ENCODE assay signal across 7 cellular contexts in the genomic region with DNA sequence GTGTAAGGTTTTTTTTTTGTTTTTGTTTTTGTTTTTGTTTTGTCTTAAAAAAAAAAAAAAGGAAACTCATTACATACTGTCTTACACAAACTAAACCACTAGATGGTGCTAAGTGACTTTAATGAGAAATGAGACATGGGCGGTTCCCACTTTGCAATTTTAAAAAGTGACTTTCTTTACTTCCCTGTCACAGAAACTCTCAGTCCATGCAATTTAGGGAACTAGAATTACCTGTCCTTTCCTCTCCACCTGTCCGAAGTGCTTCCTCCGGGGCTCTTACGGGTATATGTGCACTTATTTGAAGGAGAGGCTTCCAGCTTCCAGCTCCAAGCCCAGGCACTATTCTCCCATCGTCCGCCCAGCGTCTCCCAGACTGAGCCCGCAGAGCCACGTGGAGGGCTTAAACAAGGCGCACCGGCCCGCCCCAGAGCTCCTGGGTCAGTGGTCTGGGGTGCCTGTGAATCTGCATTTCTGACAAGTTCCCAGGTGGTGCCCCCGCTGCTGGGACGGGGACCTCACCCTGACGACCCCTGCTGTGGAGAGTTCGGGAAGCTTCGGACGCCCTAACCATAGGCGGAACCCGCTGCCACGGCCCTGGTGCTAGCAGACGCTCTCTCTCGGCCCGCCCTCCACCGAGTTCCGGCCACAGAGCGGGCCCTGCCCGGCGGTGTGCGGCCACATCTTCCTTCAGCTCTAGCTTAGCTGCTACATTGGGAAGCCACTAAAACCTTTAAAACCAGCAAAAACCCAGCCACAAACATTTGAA. TPM values are rescaled to one million over a fixed set of nuclear protein-coding genes. Genes with fewer than 3 reads are reported as not detected.
DNase-seq lines count a peak whose midpoint lies in the region; ATAC-seq and TF ChIP-seq lines count a peak whose summit lies in the region.

No MANE protein-coding gene starts in this region.

- 0 out of 2 replicates have a peak, but pooled peaks have one; percentile 18 for TF ChIP-seq CTCF in GM12875 (IDR thresholded peaks at IDR 0.05; ENCODE audit: borderline replicate concordance, insufficient read depth, low read depth, low read length)
- peak; percentile 50 for TF ChIP-seq CTCF in MCF 10A (IDR thresholded peaks at IDR 0.05; ENCODE audit: unreplicated experiment)

- peaks cover 51% of the 10 kb centered on the region for H3K4me1 Mint-ChIP-seq in T-helper 1 cell treated with Interleukin-12 subunit alpha and Interleukin-12 subunit beta and Interleukin-4 antibody, amounts not matched to agents 30 μg/mL and 1 μg/mL, for 36 hours (ENCODE audit: low read depth)
- peaks cover 17% of the 10 kb centered on the region for H3K4me1 Mint-ChIP-seq in MCF 10A (ENCODE audit: insufficient read depth, unreplicated experiment)

- H3K36me3 ChIP-seq in iPS-20b (ENCODE audit: insufficient read depth, low read depth, low read length) = no peaks in the 10 kb centered on the region

- DNase-seq in MV-4-11 (lab: John Stamatoyannopoulos, UW) = peak; percentile 72
- peak; percentile 74 for DNase-seq in MCF 10A (ENCODE audit: unreplicated experiment)

- H3K4me1 ChIP-seq in iPS-20b (ENCODE audit: insufficient read depth, low read length) = no peaks in the 10 kb centered on the region

- H3K27me3 ChIP-seq in iPS-20b (ENCODE audit: insufficient read depth, low read length) = peaks cover 7% of the 10 kb centered on the region

- no peaks in the 10 kb centered on the region for H3K9me3 ChIP-seq in iPS-20b (ENCODE audit: insufficient read depth, low read depth, low read length)

- peak overlapping the region; percentile 86 for H3K27ac Mint-ChIP-seq in T-helper 1 cell treated with Interleukin-12 subunit alpha and Interleukin-12 subunit beta and Interleukin-4 antibody, amounts not matched to agents 30 μg/mL and 1 μg/mL, for 36 hours
- H3K27ac Mint-ChIP-seq in MCF 10A (ENCODE audit: low read depth, unreplicated experiment) = peak overlapping the region; percentile 65

- peak; percentile 75 for ATAC-seq in HG02588 (IDR thresholded peaks at IDR 0.05; ENCODE audit: unreplicated experiment)

- H3K9me3 Mint-ChIP-seq in T-helper 1 cell treated with Interleukin-12 subunit alpha and Interleukin-12 subunit beta and Interleukin-4 antibody, amounts not matched to agents 30 μg/mL and 1 μg/mL, for 36 hours = peaks cover 5% of the 10 kb centered on the region
- H3K9me3 Mint-ChIP-seq in MCF 10A (ENCODE audit: unreplicated experiment) = no peaks in the 10 kb centered on the region

- peaks cover 7% of the 10 kb centered on the region for H3K36me3 Mint-ChIP-seq in T-helper 1 cell treated with Interleukin-12 subunit alpha and Interleukin-12 subunit beta and Interleukin-4 antibody, amounts not matched to agents 30 μg/mL and 1 μg/mL, for 36 hours (ENCODE audit: low read depth)
- no peaks in the 10 kb centered on the region for H3K36me3 Mint-ChIP-seq in MCF 10A (ENCODE audit: insufficient read depth, unreplicated experiment)

- CTCF ChIA-PET in MCF 10A (lab: Yijun Ruan, JAX) = interaction anchor here (0.5 to 4.7 kb wide), 97 partner anchors 9 to 1617 kb away, joined by 3 to 99 read pairs (median 5); a partner anchor contains a TSS

- intact Hi-C loops in MCF 10A (cut with micrococcal nuclease) = loop anchor here (1.0 to 2.0 kb wide), 6 partner anchors 32 to 772 kb away; a partner anchor contains a TSS

- H3K4me3 ChIP-seq in GM12875 (ENCODE audit: low read depth, low read length) (peak overlapping the region; percentile 33), iPS-20b (ENCODE audit: low read length) (peak overlapping the region; percentile 51; the same call in 1 of the 2 replicates), skin epidermis (peak overlapping the region; percentile 18 to 48 (median 37))

- POLR2A ChIA-PET in MCF 10A (lab: Yijun Ruan, JAX) = interaction anchor here (0.6 to 3.1 kb wide), 19 partner anchors 26 to 1002 kb away, joined by 3 to 40 read pairs (median 5); a partner anchor contains a TSS

- BruUV-seq in MCF 10A (replicated peaks; lab: Mats Ljungman, UMichigan) = no TSS peak

- no peak overlapping the region for H3K27ac ChIP-seq in iPS-20b (ENCODE audit: low read length)
- peak overlapping the region in 18 of 21 experiments; percentile 6 to 80 (median 54) for H3K27ac ChIP-seq in skin epidermis

- peak overlapping the region; percentile 79 for H3K4me3 Mint-ChIP-seq in T-helper 1 cell treated with Interleukin-12 subunit alpha and Interleukin-12 subunit beta and Interleukin-4 antibody, amounts not matched to agents 30 μg/mL and 1 μg/mL, for 36 hours
- peak overlapping the region; percentile 74 for H3K4me3 Mint-ChIP-seq in MCF 10A (ENCODE audit: unreplicated experiment)

- H3K9ac ChIP-seq in iPS-20b (ENCODE audit: low read depth, low read length) = peak overlapping the region; percentile 37; the same call in 1 of the 2 replicates

- peaks cover under 1% of the 10 kb centered on the region for H3K27me3 Mint-ChIP-seq in T-helper 1 cell treated with Interleukin-12 subunit alpha and Interleukin-12 subunit beta and Interleukin-4 antibody, amounts not matched to agents 30 μg/mL and 1 μg/mL, for 36 hours (ENCODE audit: low read depth)
- H3K27me3 Mint-ChIP-seq in MCF 10A (ENCODE audit: insufficient read depth, unreplicated experiment) = no peaks in the 10 kb centered on the region

RNA-seq across cellular contexts. Expression of a gene that starts 26.1 kb away (rescaled TPM):
- total RNA-seq in MCF 10A (2022) = 3.5 and 3.9 TPM in 2 replicates
